ENCODE assay signal across 30 cellular contexts in the genomic region with DNA sequence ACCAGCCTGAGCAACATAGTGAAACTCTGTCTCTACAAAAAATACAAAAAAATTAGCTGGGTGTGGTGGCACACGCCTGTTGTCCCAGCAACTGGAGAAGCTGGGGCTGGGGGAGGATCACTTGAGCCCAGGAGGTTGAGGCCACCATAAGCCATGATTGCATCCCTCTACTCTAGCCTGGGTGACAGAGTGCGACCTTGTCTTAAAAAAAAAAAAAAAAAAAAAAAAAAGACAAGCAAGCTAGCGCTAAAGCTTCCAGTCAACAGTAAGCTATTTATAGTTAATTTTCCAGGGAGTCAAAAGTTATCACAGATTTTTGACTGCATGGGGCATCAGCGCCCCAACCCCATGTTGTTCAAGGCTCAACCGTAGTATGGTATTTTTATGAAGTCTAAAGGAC.
"Had no signal": no experiment of that assay in that cellular context is flagged by ENCODE, and none has a peak within 500 bp of the region (broad histone marks: within the 10 kb centered on the region; RNA-seq: fewer than 3 reads in every experiment).

No MANE protein-coding gene starts in this region.

- H3K27me3 ChIP-seq: neutrophil, pancreas, right lobe of liver, sigmoid colon, spleen, suprapubic skin, testis, tibial artery, transverse colon, upper lobe of right lung, uterus had no signal

- H3K4me3 Mint-ChIP-seq: naive thymus-derived CD8-positive, alpha-beta T cell; natural killer cell treated with Interleukin-12 subunit alpha and Interleukin-12 subunit beta and Interleukin-15 and Interleukin-18, amount 100 ng/mL, for 72 hours; nephron progenitor cell; neural crest cell; stimulated activated memory B cell treated with anti-CD40 and anti-IgM and Interleukin-4, amounts not matched to agents 10 μg/mL and 1 μg/mL and 100 μg/mL, for 72 hours; stimulated activated naive CD8-positive, alpha-beta T cell treated with anti-CD3 and anti-CD28 coated beads, Interleukin-15, amount 100 ng/mL, for 72 hours; type B pancreatic cell had no signal

- ATAC-seq: naive thymus-derived CD8-positive, alpha-beta T cell; natural killer cell treated with Interleukin-12 subunit alpha and Interleukin-12 subunit beta and Interleukin-15 and Interleukin-18, amount 100 ng/mL, for 72 hours; pancreas; right cardiac atrium; right lobe of liver; stimulated activated memory B cell treated with anti-CD40 and anti-IgM and Interleukin-4, amounts not matched to agents 10 μg/mL and 1 μg/mL and 100 μg/mL, for 72 hours; stimulated activated naive CD8-positive, alpha-beta T cell treated with anti-CD3 and anti-CD28 coated beads, Interleukin-15, amount 100 ng/mL, for 72 hours; stimulated activated naive CD8-positive, alpha-beta T cell treated with anti-CD3 and anti-CD28 coated beads, Interleukin-15, Interleukin-2, amounts not matched to agents 100 U/mL and 50 U/mL, for 24 hours; upper lobe of right lung had no signal

- H3K36me3 Mint-ChIP-seq: naive thymus-derived CD8-positive, alpha-beta T cell; natural killer cell treated with Interleukin-12 subunit alpha and Interleukin-12 subunit beta and Interleukin-15 and Interleukin-18, amount 100 ng/mL, for 72 hours; stimulated activated memory B cell treated with anti-CD40 and anti-IgM and Interleukin-4, amounts not matched to agents 10 μg/mL and 1 μg/mL and 100 μg/mL, for 72 hours; type B pancreatic cell had no signal

- H3K4me3 ChIP-seq: pancreas, prostate gland, right lobe of liver, sigmoid colon, spleen, suprapubic skin, testis, tibial artery, transverse colon, upper lobe of right lung, uterus had no signal

- H3K9me3 Mint-ChIP-seq: natural killer cell treated with Interleukin-12 subunit alpha and Interleukin-12 subunit beta and Interleukin-15 and Interleukin-18, amount 100 ng/mL, for 72 hours; stimulated activated memory B cell treated with anti-CD40 and anti-IgM and Interleukin-4, amounts not matched to agents 10 μg/mL and 1 μg/mL and 100 μg/mL, for 72 hours; stimulated activated naive CD8-positive, alpha-beta T cell treated with anti-CD3 and anti-CD28 coated beads, Interleukin-15, amount 100 ng/mL, for 72 hours had no signal

- H3K36me3 ChIP-seq: neutrophil, pancreas, prostate gland, right lobe of liver, sigmoid colon, spleen, suprapubic skin, tibial artery, transverse colon, upper lobe of right lung, uterus had no signal

- H3K4me1 ChIP-seq: pancreas, prostate gland, right lobe of liver, sigmoid colon, spleen, suprapubic skin, testis, transverse colon, upper lobe of right lung, uterus had no signal

- H3K27ac ChIP-seq: neutrophil, pancreas, prostate gland, right lobe of liver, sigmoid colon, spleen, suprapubic skin, testis, tibial artery, transverse colon, upper lobe of right lung, uterus had no signal

- H3K9me3 ChIP-seq: neutrophil, pancreas, prostate gland, right lobe of liver, sigmoid colon, suprapubic skin, testis, tibial artery, transverse colon, upper lobe of right lung, uterus had no signal

- DNase-seq: naive thymus-derived CD8-positive, alpha-beta T cell; nephron progenitor cell; nucleus accumbens; pancreas; right cardiac atrium; right lobe of liver; sigmoid colon; small intestine; spleen; stimulated activated CD4-positive, alpha-beta T cell treated with anti-CD3 and anti-CD28 coated beads, Interleukin-12 subunit alpha, Interleukin-12 subunit beta, amount 100 ng/mL, for 4 hours; stimulated activated CD4-positive, alpha-beta T cell treated with anti-CD3 and anti-CD28 coated beads, Interleukin-1b, Interleukin-23, amount 100 ng/mL, for 48 hours; stimulated activated CD4-positive, alpha-beta T cell treated with anti-CD3 and anti-CD28 coated beads, Interleukin-4, amount 100 ng/mL, for 1 hour; stimulated activated CD4-positive, alpha-beta T cell treated with anti-CD3 and anti-CD28 coated beads, Interleukin-4, amount 100 ng/mL, for 4 hours; stimulated activated CD8-positive, alpha-beta memory T cell treated with anti-CD3 and anti-CD28 coated beads, Interleukin-4, amount 100 ng/mL, for 48 hours; stimulated activated naive CD4-positive, alpha-beta T cell; stimulated activated naive CD8-positive, alpha-beta T cell treated with anti-CD3 and anti-CD28 coated beads, Interleukin-15, amount 100 ng/mL, for 72 hours; stimulated activated naive CD8-positive, alpha-beta T cell treated with anti-CD3 and anti-CD28 coated beads, Interleukin-15, Interleukin-2, amounts not matched to agents 100 U/mL and 50 U/mL, for 24 hours; substantia nigra; testis; tibial artery; transverse colon; upper lobe of right lung; uterus had no signal

- H3K4me1 Mint-ChIP-seq: naive thymus-derived CD8-positive, alpha-beta T cell; stimulated activated memory B cell treated with anti-CD40 and anti-IgM and Interleukin-4, amounts not matched to agents 10 μg/mL and 1 μg/mL and 100 μg/mL, for 72 hours; stimulated activated naive CD8-positive, alpha-beta T cell treated with anti-CD3 and anti-CD28 coated beads, Interleukin-15, amount 100 ng/mL, for 72 hours had no signal

- H3K27me3 Mint-ChIP-seq: stimulated activated memory B cell treated with anti-CD40 and anti-IgM and Interleukin-4, amounts not matched to agents 10 μg/mL and 1 μg/mL and 100 μg/mL, for 72 hours; type B pancreatic cell had no signal

- FAIRE-seq: pancreas, small intestine had no signal

- H3K27ac Mint-ChIP-seq: naive thymus-derived CD8-positive, alpha-beta T cell; natural killer cell treated with Interleukin-12 subunit alpha and Interleukin-12 subunit beta and Interleukin-15 and Interleukin-18, amount 100 ng/mL, for 72 hours; nephron progenitor cell; stimulated activated memory B cell treated with anti-CD40 and anti-IgM and Interleukin-4, amounts not matched to agents 10 μg/mL and 1 μg/mL and 100 μg/mL, for 72 hours; type B pancreatic cell had no signal
